18 cellular contexts compared by ENCODE assay signal in genomic region chr2:85472265-85472664, GRCh38. TPM values are rescaled to one million over a fixed set of nuclear protein-coding genes. Genes with fewer than 3 reads are reported as not detected.
"Had no signal": no experiment of that assay in that cellular context is flagged by ENCODE, and none has a peak within 500 bp of the region (broad histone marks: within the 10 kb centered on the region; RNA-seq: fewer than 3 reads in every experiment).

No MANE protein-coding gene starts in this region.

- H3K27me3 Mint-ChIP-seq: activated CD8-positive, alpha-beta memory T cell treated with anti-CD3 and anti-CD28 coated beads, Interleukin-2, amount 10 ng/mL, durations not matched to agents 7 days and 5 days; activated T-cell treated with anti-CD3 and anti-CD28 coated beads, Interleukin-2, amount 50 U/mL, for 24 hours had no signal

- H3K36me3 Mint-ChIP-seq: activated CD8-positive, alpha-beta memory T cell treated with anti-CD3 and anti-CD28 coated beads, Interleukin-2, amount 10 ng/mL, durations not matched to agents 7 days and 5 days; activated naive CD4-positive, alpha-beta T cell treated with anti-CD3 and anti-CD28 coated beads, Interleukin-2, amount 50 U/mL, for 72 hours; brain had no signal

- H3K27me3 ChIP-seq: gastrocnemius medialis, heart right ventricle, tibial nerve had no signal

- H3K9me3 ChIP-seq: gastrocnemius medialis, heart right ventricle, left ventricle myocardium inferior, tibial nerve had no signal

- H3K4me3 ChIP-seq: gastrocnemius medialis, heart right ventricle, left ventricle myocardium inferior, tibial nerve had no signal

- H3K4me1 ChIP-seq: gastrocnemius medialis had no signal

- H3K9me3 Mint-ChIP-seq: activated naive CD4-positive, alpha-beta T cell treated with anti-CD3 and anti-CD28 coated beads, Interleukin-2, amount 50 U/mL, for 72 hours; activated T-cell treated with anti-CD3 and anti-CD28 coated beads, Interleukin-2, amount 50 U/mL, for 24 hours; brain; endodermal cell had no signal

- ATAC-seq: activated CD8-positive, alpha-beta memory T cell treated with anti-CD3 and anti-CD28 coated beads, Interleukin-2, amount 10 ng/mL, durations not matched to agents 7 days and 5 days; activated naive CD4-positive, alpha-beta T cell treated with anti-CD3 and anti-CD28 coated beads, Interleukin-2, amount 50 U/mL, for 72 hours; heart right ventricle had no signal

- H3K27ac Mint-ChIP-seq: activated CD8-positive, alpha-beta memory T cell treated with anti-CD3 and anti-CD28 coated beads, Interleukin-2, amount 10 ng/mL, durations not matched to agents 7 days and 5 days; activated naive CD4-positive, alpha-beta T cell treated with anti-CD3 and anti-CD28 coated beads, Interleukin-2, amount 50 U/mL, for 72 hours; activated T-cell treated with anti-CD3 and anti-CD28 coated beads, Interleukin-2, amount 50 U/mL, for 24 hours; endodermal cell had no signal

- H3K36me3 ChIP-seq: gastrocnemius medialis, heart right ventricle, left ventricle myocardium inferior, tibial nerve had no signal

- H3K27ac ChIP-seq: gastrocnemius medialis, heart right ventricle, left ventricle myocardium inferior had no signal

- DNase-seq: activated CD4-positive, alpha-beta T cell treated with anti-CD3 and anti-CD28 coated beads for 1 hour; activated CD4-positive, alpha-beta T cell treated with anti-CD3 and anti-CD28 coated beads, Interleukin-2, amount 50 U/mL, for 48 hours; activated CD8-positive, alpha-beta memory T cell treated with anti-CD3 and anti-CD28 coated beads, Interleukin-2, amount 10 ng/mL, durations not matched to agents 7 days and 5 days; activated effector memory CD4-positive, alpha-beta T cell treated with anti-CD3 and anti-CD28 coated beads, Interleukin-2, amount 50 U/mL, for 16 hours; activated T-cell treated with anti-CD3 and anti-CD28 coated beads, Interleukin-2, amount 50 U/mL, for 24 hours; amniotic stem cell; endodermal cell; gastrocnemius medialis; heart right ventricle; left ventricle myocardium inferior; mesendoderm; stimulated activated CD4-positive, alpha-beta T cell treated with anti-CD3 and anti-CD28 coated beads, Interleukin-4, amount 100 ng/mL, for 4 hours; SW 1271 had no signal

- H3K4me3 Mint-ChIP-seq: activated CD8-positive, alpha-beta memory T cell treated with anti-CD3 and anti-CD28 coated beads, Interleukin-2, amount 10 ng/mL, durations not matched to agents 7 days and 5 days; activated T-cell treated with anti-CD3 and anti-CD28 coated beads, Interleukin-2, amount 50 U/mL, for 24 hours; brain; endodermal cell had no signal

RNA-seq across cellular contexts. Expression of gene SH2D6, which starts 53.8 kb away (rescaled TPM):
- total RNA-seq: left ventricle myocardium inferior, skeletal muscle tissue had no signal
- polyA plus RNA-seq: neural cell had no signal
